Comparison of ENCODE assay signal across 22 cellular contexts in genomic region chr1:41895552-41895951, GRCh38. TPM values are rescaled to one million over a fixed set of nuclear protein-coding genes. Genes with fewer than 3 reads are reported as not detected.
DNase-seq lines count a peak whose midpoint lies in the region; ATAC-seq and TF ChIP-seq lines count a peak whose summit lies in the region.
"Had no signal": no experiment of that assay in that cellular context is flagged by ENCODE, and none has a peak within 500 bp of the region (broad histone marks: within the 10 kb centered on the region; RNA-seq: fewer than 3 reads in every experiment).

No MANE protein-coding gene starts in this region.

- H2AFZ ChIP-seq in hepatocyte: no peak overlapping the region

- POLR2A ChIA-PET in CD4-positive, alpha-beta T cell (lab: Charles Lee): interaction anchor here (1.1 to 1.2 kb wide), 3 partner anchors 20 to 24 kb away, joined by 3 read pairs; no protein-coding TSS in a partner anchor

- H3K27me3 Mint-ChIP-seq in CD4-positive, alpha-beta T cell: no peaks in the 10 kb centered on the region
- H3K27me3 Mint-ChIP-seq in activated T-helper 1 cell treated with anti-CD3 and anti-CD28 coated beads, Interleukin-12 subunit alpha, Interleukin-12 subunit beta, Interleukin-2, Interleukin-4 antibody, amounts not matched to agents 30 ng/mL and 10 ng/mL and 1 ng/mL, durations not matched to agents 14 hours and 24 hours and 36 hours (ENCODE audit: insufficient read depth): no peaks in the 10 kb centered on the region

- H3K9me2 ChIP-seq in hepatocyte (replicated peaks; ENCODE audit: insufficient read depth): no peaks in the 10 kb centered on the region

- no peaks in the 10 kb centered on the region for H3K9me3 Mint-ChIP-seq in CD4-positive, alpha-beta T cell
- no peaks in the 10 kb centered on the region for H3K9me3 Mint-ChIP-seq in activated T-helper 1 cell treated with anti-CD3 and anti-CD28 coated beads, Interleukin-12 subunit alpha, Interleukin-12 subunit beta, Interleukin-2, Interleukin-4 antibody, amounts not matched to agents 30 ng/mL and 10 ng/mL and 1 ng/mL, durations not matched to agents 14 hours and 24 hours and 36 hours
- H3K9me3 Mint-ChIP-seq: nephron had no signal

- peak overlapping the region; percentile 74 for H3K27ac Mint-ChIP-seq in CD4-positive, alpha-beta T cell
- H3K27ac Mint-ChIP-seq in activated T-helper 1 cell treated with anti-CD3 and anti-CD28 coated beads, Interleukin-12 subunit alpha, Interleukin-12 subunit beta, Interleukin-2, Interleukin-4 antibody, amounts not matched to agents 30 ng/mL and 10 ng/mL and 1 ng/mL, durations not matched to agents 14 hours and 24 hours and 36 hours: peak overlapping the region; percentile 11

- H3K4me1 ChIP-seq in lower lobe of right lung (peaks cover 83% of the 10 kb centered on the region), hepatocyte (ENCODE audit: insufficient read depth) (peaks cover 11% of the 10 kb centered on the region)

- peaks cover 89% of the 10 kb centered on the region for H3K4me1 Mint-ChIP-seq in CD4-positive, alpha-beta T cell (ENCODE audit: low read depth)
- H3K4me1 Mint-ChIP-seq in activated T-helper 1 cell treated with anti-CD3 and anti-CD28 coated beads, Interleukin-12 subunit alpha, Interleukin-12 subunit beta, Interleukin-2, Interleukin-4 antibody, amounts not matched to agents 30 ng/mL and 10 ng/mL and 1 ng/mL, durations not matched to agents 14 hours and 24 hours and 36 hours (ENCODE audit: low read depth): peaks cover 83% of the 10 kb centered on the region

- DNase-seq in CD4-positive, alpha-beta T cell: no peak
- DNase-seq in HT1080 (ENCODE audit: low read depth) (peak; percentile 80), lower lobe of right lung (no peak), kidney glomerular epithelial cell (lab: John Stamatoyannopoulos, UW) (no peak), NCI-H524 (lab: John Stamatoyannopoulos, UW) (no peak), hepatocyte (ENCODE audit: low spot score) (no peak)
- no peak for DNase-seq in activated T-helper 1 cell treated with anti-CD3 and anti-CD28 coated beads, Interleukin-12 subunit alpha, Interleukin-12 subunit beta, Interleukin-2, Interleukin-4 antibody, amounts not matched to agents 30 ng/mL and 10 ng/mL and 1 ng/mL, durations not matched to agents 14 hours and 24 hours and 36 hours (ENCODE audit: low spot score)
- DNase-seq: activated CD4-positive, alpha-beta T cell treated with anti-CD3 and anti-CD28 coated beads for 4 hours; activated CD8-positive, alpha-beta memory T cell treated with anti-CD3 and anti-CD28 coated beads, Interleukin-2, amount 50 U/mL, for 48 hours; activated gamma-delta T cell treated with Interleukin-2 at 50 U/mL for 16 hours; dorsolateral prefrontal cortex; HCEC 1CT; Kasumi-1; mesendoderm; NCI-H1092; NCI-H524 treated with DMSO at 0.1 percent for 48 hours; pancreas; sigmoid colon had no signal

- no peaks in the 10 kb centered on the region for H3K79me2 ChIP-seq in hepatocyte

- H3K9me3 ChIP-seq in CD4-positive, alpha-beta T cell (ENCODE audit: control insufficient read depth, low read length): no peaks in the 10 kb centered on the region
- no peaks in the 10 kb centered on the region for H3K9me3 ChIP-seq in lower lobe of right lung
- no peaks in the 10 kb centered on the region for H3K9me3 ChIP-seq in hepatocyte (ENCODE audit: low read depth)
- H3K9me3 ChIP-seq: gastroesophageal sphincter, pancreas, sigmoid colon, suprapubic skin had no signal

- CTCF ChIA-PET in CD4-positive, alpha-beta T cell (lab: Charles Lee): interaction anchor here (0.9 kb wide), 1 partner anchor 15 kb away, joined by 3 read pairs; no protein-coding TSS in a partner anchor

- H3K36me3 ChIP-seq in lower lobe of right lung (no peaks in the 10 kb centered on the region), hepatocyte (replicated peaks; ENCODE audit: insufficient read depth, low read depth) (no peaks in the 10 kb centered on the region)
- H3K36me3 ChIP-seq: gastroesophageal sphincter, pancreas, sigmoid colon, suprapubic skin had no signal

- H3K27ac ChIP-seq in CD4-positive, alpha-beta T cell (ENCODE audit: low read depth, low read length): no peak overlapping the region
- H3K27ac ChIP-seq in lower lobe of right lung (peak overlapping the region; percentile 22), hepatocyte (no peak overlapping the region)
- H3K27ac ChIP-seq: pancreas, sigmoid colon, suprapubic skin had no signal

- no peak for ATAC-seq in CD4-positive, alpha-beta T cell (ENCODE audit: poor library complexity)
- ATAC-seq in lower lobe of right lung: no peak
- ATAC-seq: gastroesophageal sphincter, pancreas, Right ventricle myocardium inferior had no signal

- WGBS in hepatocyte (ENCODE audit: low lambda C conversion rate, missing lambda C conversion rate): 87% methylated on average over 4 of the region's 4 CpGs

- H3K36me3 Mint-ChIP-seq in CD4-positive, alpha-beta T cell (ENCODE audit: low read depth): no peaks in the 10 kb centered on the region
- H3K36me3 Mint-ChIP-seq in activated T-helper 1 cell treated with anti-CD3 and anti-CD28 coated beads, Interleukin-12 subunit alpha, Interleukin-12 subunit beta, Interleukin-2, Interleukin-4 antibody, amounts not matched to agents 30 ng/mL and 10 ng/mL and 1 ng/mL, durations not matched to agents 14 hours and 24 hours and 36 hours (ENCODE audit: low read depth): peaks cover 2% of the 10 kb centered on the region

- H3K4me3 ChIP-seq in lower lobe of right lung (no peak overlapping the region), hepatocyte (no peak overlapping the region)
- H3K4me3 ChIP-seq: dorsolateral prefrontal cortex, gastroesophageal sphincter, pancreas, sigmoid colon, suprapubic skin had no signal

- no peak overlapping the region for H3K4me3 Mint-ChIP-seq in CD4-positive, alpha-beta T cell
- no peak overlapping the region for H3K4me3 Mint-ChIP-seq in activated T-helper 1 cell treated with anti-CD3 and anti-CD28 coated beads, Interleukin-12 subunit alpha, Interleukin-12 subunit beta, Interleukin-2, Interleukin-4 antibody, amounts not matched to agents 30 ng/mL and 10 ng/mL and 1 ng/mL, durations not matched to agents 14 hours and 24 hours and 36 hours
- H3K4me3 Mint-ChIP-seq: nephron had no signal

- intact Hi-C loops in CD4-positive, alpha-beta T cell (cut with DNase I, micrococcal nuclease): loop anchor here (5.0 to 10.0 kb wide), 2 partner anchors 91 to 142 kb away; no protein-coding TSS in a partner anchor
- intact Hi-C loops in activated T-helper 1 cell treated with anti-CD3 and anti-CD28 coated beads, Interleukin-12 subunit alpha, Interleukin-12 subunit beta, Interleukin-2, Interleukin-4 antibody, amounts not matched to agents 30 ng/mL and 10 ng/mL and 1 ng/mL, durations not matched to agents 14 hours and 24 hours and 36 hours (cut with micrococcal nuclease): no loop called here
- intact Hi-C loops in lower lobe of right lung (cut with DNase I): no loop called here

- H4K20me1 ChIP-seq in hepatocyte (ENCODE audit: insufficient read depth, poor library complexity, severe bottlenecking): no peaks in the 10 kb centered on the region

- no peak overlapping the region for H3K4me2 ChIP-seq in hepatocyte

- TF ChIP-seq CTCF in CD4-positive, alpha-beta T cell (IDR thresholded peaks at IDR 0.05): no peak
- TF ChIP-seq CTCF in lower lobe of right lung (IDR thresholded peaks at IDR 0.05): no peak
- no peak for TF ChIP-seq CTCF in hepatocyte (IDR thresholded peaks at IDR 0.05; ENCODE audit: poor library complexity)

- no peaks in the 10 kb centered on the region for H3K27me3 ChIP-seq in CD4-positive, alpha-beta T cell (ENCODE audit: control insufficient read depth, insufficient read depth, low read length)
- H3K27me3 ChIP-seq in lower lobe of right lung (ENCODE audit: low read depth): no peaks in the 10 kb centered on the region
- H3K27me3 ChIP-seq in hepatocyte: no peaks in the 10 kb centered on the region
- H3K27me3 ChIP-seq: dorsolateral prefrontal cortex, gastroesophageal sphincter, pancreas, sigmoid colon, suprapubic skin had no signal

RNA-seq across cellular contexts. Expression of gene HIVEP3, which starts 23.2 kb away (rescaled TPM):
- 1 to 10 TPM; 5.1 to 5.4 TPM for total RNA-seq in CD4-positive, alpha-beta T cell
- total RNA-seq in HT1080 (2014; rRNA removed; shearing (Covaris generic)): 4.8 and 6.2 TPM in 2 replicates
- 15.3 and 17.2 TPM in 2 replicates for polyA plus RNA-seq in HT1080 (2015; cell fraction: cytosol; rRNA removed)
- 7.6 and 7.9 TPM in 2 replicates for polyA plus RNA-seq in HT1080 (2015; cell fraction: nucleus; rRNA removed)
- 75.4 and 76.7 TPM in 2 replicates for total RNA-seq in activated T-helper 1 cell treated with anti-CD3 and anti-CD28 coated beads, Interleukin-12 subunit alpha, Interleukin-12 subunit beta, Interleukin-2, Interleukin-4 antibody, amounts not matched to agents 30 ng/mL and 10 ng/mL and 1 ng/mL, durations not matched to agents 14 hours and 24 hours and 36 hours
- total RNA-seq in lower lobe of right lung (11.6 TPM), hepatocyte (0.57 and 2.3 TPM in 2 replicates)
- 4.0 and 5.9 TPM in 2 replicates for polyA plus RNA-seq in hepatocyte

Comparison
In these comparisons a context has a peak if more than half of its experiments do, and no peak if none do; other contexts are left out.
1. intact Hi-C loops: an anchor here in CD4-positive, alpha-beta T cell (5.0 to 10.0 kb wide); none called in activated T-helper 1 cell treated with anti-CD3 and anti-CD28 coated beads, Interleukin-12 subunit alpha, Interleukin-12 subunit beta, Interleukin-2, Interleukin-4 antibody, amounts not matched to agents 30 ng/mL and 10 ng/mL and 1 ng/mL, durations not matched to agents 14 hours and 24 hours and 36 hours and lower lobe of right lung.